12 cellular contexts compared by ENCODE assay signal in the genomic region with DNA sequence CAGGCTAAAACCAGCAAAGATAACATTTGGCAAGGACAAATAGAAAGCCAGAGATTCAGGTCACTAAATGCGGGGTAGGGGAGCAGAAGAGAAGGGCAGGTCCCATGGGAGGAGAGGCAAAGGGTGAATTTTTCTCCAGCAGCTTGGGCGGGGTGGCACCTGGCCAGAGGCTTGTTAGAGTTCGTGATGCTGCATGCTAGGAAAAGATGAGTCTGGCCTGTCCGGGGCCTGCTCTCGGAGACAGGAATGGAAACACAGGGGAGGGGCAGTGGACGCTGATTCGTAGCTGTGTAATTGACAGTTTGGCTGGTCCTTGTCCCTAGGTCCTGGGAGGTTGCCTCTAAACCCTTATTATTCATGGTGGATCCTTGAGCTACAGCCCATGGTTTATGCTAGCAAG. TPM values are rescaled to one million over a fixed set of nuclear protein-coding genes. Genes with fewer than 3 reads are reported as not detected.
A peak's percentile ranks its signal among the peaks of the same experiment; 100 is the strongest.
DNase-seq lines count a peak whose midpoint lies in the region; ATAC-seq and TF ChIP-seq lines count a peak whose summit lies in the region.
"Had no signal": no experiment of that assay in that cellular context is flagged by ENCODE, and none has a peak within 500 bp of the region (broad histone marks: within the 10 kb centered on the region; RNA-seq: fewer than 3 reads in every experiment).

No MANE protein-coding gene starts in this region.

- peak; percentile 36 for DNase-seq in HFFc6
- DNase-seq in epithelial cell of prostate (ENCODE audit: low read depth, low spot score), result no peak
- DNase-seq in lower lobe of right lung, result no peak
- DNase-seq in NCI-H510A treated with DMSO at 0.1 percent for 48 hours (lab: John Stamatoyannopoulos, UW), result no peak
- DNase-seq in MCF 10A (ENCODE audit: unreplicated experiment), result no peak
- DNase-seq: activated T-cell treated with anti-CD3 and anti-CD28 coated beads, Interleukin-2, amount 50 U/mL, for 4 hours; Kasumi-1; NCI-H226 had no signal

- POLR2A ChIA-PET in MCF 10A (lab: Yijun Ruan, JAX), result no interaction called here

- peak overlapping the region; percentile 65 to 69 for H3K9ac ChIP-seq in stomach smooth muscle (ENCODE audit: low read length in 2 of 2)

- H3K27ac Mint-ChIP-seq in HFFc6 (peak overlapping the region; percentile 98), MCF 10A (ENCODE audit: low read depth, unreplicated experiment) (no peak overlapping the region)

- peaks cover 7% of the 10 kb centered on the region for H3K27me3 Mint-ChIP-seq in HFFc6 (ENCODE audit: insufficient read depth)
- H3K27me3 Mint-ChIP-seq in MCF 10A (ENCODE audit: insufficient read depth, unreplicated experiment), result no peaks in the 10 kb centered on the region

- H3K4me1 ChIP-seq in lower lobe of right lung, result peaks cover 27% of the 10 kb centered on the region
- H3K4me1 ChIP-seq in stomach smooth muscle (ENCODE audit: control insufficient read depth, insufficient read depth, low read length), result peaks cover 43% of the 10 kb centered on the region

- no peaks in the 10 kb centered on the region for H3K9me3 ChIP-seq in lower lobe of right lung
- peaks cover 0 to 12% of the 10 kb centered on the region in 2 donors for H3K9me3 ChIP-seq in stomach smooth muscle (ENCODE audit: control insufficient read depth in 2 of 2, low read length in 2 of 2)

- no peak for ATAC-seq in lower lobe of right lung
- ATAC-seq in GM18517 (IDR thresholded peaks at IDR 0.05; ENCODE audit: unreplicated experiment), result no peak
- ATAC-seq in HG03521 (IDR thresholded peaks at IDR 0.05; ENCODE audit: unreplicated experiment), result no peak
- ATAC-seq: activated T-cell treated with anti-CD3 and anti-CD28 coated beads, Interleukin-2, amount 50 U/mL, for 4 hours had no signal

- peaks cover 8% of the 10 kb centered on the region for H3K9me3 Mint-ChIP-seq in HFFc6
- peaks cover 13% of the 10 kb centered on the region for H3K9me3 Mint-ChIP-seq in MCF 10A (ENCODE audit: unreplicated experiment)

- no peak for TF ChIP-seq CTCF in HFFc6 (IDR thresholded peaks at IDR 0.05)
- no peak for TF ChIP-seq CTCF in lower lobe of right lung (IDR thresholded peaks at IDR 0.05)
- no peak for TF ChIP-seq CTCF in MCF 10A (IDR thresholded peaks at IDR 0.05; ENCODE audit: unreplicated experiment)

- H3K27me3 ChIP-seq in lower lobe of right lung (ENCODE audit: low read depth) (no peaks in the 10 kb centered on the region), stomach smooth muscle (ENCODE audit: control insufficient read depth in 1 of 2, insufficient read depth in 2 of 2, low read length in 2 of 2) (no peaks in the 10 kb centered on the region)

- H3K36me3 ChIP-seq in lower lobe of right lung (no peaks in the 10 kb centered on the region), stomach smooth muscle (ENCODE audit: control insufficient read depth in 2 of 2, insufficient read depth in 2 of 2, low read length in 2 of 2) (no peaks in the 10 kb centered on the region)

- peaks cover 13% of the 10 kb centered on the region for H3K36me3 Mint-ChIP-seq in HFFc6 (ENCODE audit: low read depth)
- peaks cover 5% of the 10 kb centered on the region for H3K36me3 Mint-ChIP-seq in MCF 10A (ENCODE audit: insufficient read depth, unreplicated experiment)

- BruUV-seq in MCF 10A (replicated peaks; lab: Mats Ljungman, UMichigan), result no TSS peak

- intact Hi-C loops in lower lobe of right lung (cut with DNase I), result no loop called here
- intact Hi-C loops in MCF 10A (cut with micrococcal nuclease), result loop anchor here (2.0 kb wide), 1 partner anchor 111 kb away; no protein-coding TSS in a partner anchor

- H3K27ac ChIP-seq in epithelial cell of prostate (peak overlapping the region; percentile 34), lower lobe of right lung (peak overlapping the region; percentile 41), stomach smooth muscle (ENCODE audit: low read length) (peak overlapping the region; percentile 97)

- H3K4me1 Mint-ChIP-seq in HFFc6 (ENCODE audit: low read depth), result peaks cover 46% of the 10 kb centered on the region
- H3K4me1 Mint-ChIP-seq in MCF 10A (ENCODE audit: insufficient read depth, unreplicated experiment), result peaks cover 23% of the 10 kb centered on the region

- no peak overlapping the region for H3K4me3 ChIP-seq in lower lobe of right lung
- H3K4me3 ChIP-seq in stomach smooth muscle (ENCODE audit: low read length in 2 of 2), result peak overlapping the region in 1 of 2 donors; percentile 57

- peak overlapping the region; percentile 75 for H3K4me3 Mint-ChIP-seq in HFFc6
- no peak overlapping the region for H3K4me3 Mint-ChIP-seq in MCF 10A (ENCODE audit: unreplicated experiment)
- H3K4me3 Mint-ChIP-seq: activated T-cell treated with anti-CD3 and anti-CD28 coated beads, Interleukin-2, amount 50 U/mL, for 4 hours had no signal

- CTCF ChIA-PET in MCF 10A (lab: Yijun Ruan, JAX), result interaction anchor here (0.7 to 1.0 kb wide), 2 partner anchors 9 to 111 kb away, joined by 3 to 7 read pairs; no protein-coding TSS in a partner anchor

RNA-seq across cellular contexts. Expression of a gene that starts 44.7 kb away (rescaled TPM):
- total RNA-seq in HFFc6 (2021; fragmentation: NEBNext Ultra II Directional; extraction: Animal tissue kit (Norgen Biotek cat#: 25700)), result under 1 TPM; 0.09 to 0.17 (median 0.13) TPM
- total RNA-seq in lower lobe of right lung, result not detected
- 0.25 TPM in 1 of 2 replicates, not detected in the other for total RNA-seq in MCF 10A (2022)
- total RNA-seq: activated T-cell treated with anti-CD3 and anti-CD28 coated beads, Interleukin-2, amount 50 U/mL, for 4 hours; pulmonary artery endothelial cell had no signal

Comparison
In these comparisons a context has a peak if more than half of its experiments do, and no peak if none do; other contexts are left out.
1. H3K27ac ChIP-seq: peak in every context shown above with its lines; median percentile 97 in stomach smooth muscle; 41 in lower lobe of right lung; 34 in epithelial cell of prostate.